Comparison of ENCODE assay signal across 8 cellular contexts in genomic region chr1:235160965-235161684, GRCh38. TPM values are rescaled to one million over a fixed set of nuclear protein-coding genes. Genes with fewer than 3 reads are reported as not detected.
DNase-seq lines count a peak whose midpoint lies in the region; ATAC-seq and TF ChIP-seq lines count a peak whose summit lies in the region.

TSS of gene RBM34 (minus strand) at chr1:235161250. CDS start at chr1:235161226, 24 bp downstream.

- no peaks in the 10 kb centered on the region for H3K27me3 Mint-ChIP-seq in CD4-positive, alpha-beta memory T cell
- no peaks in the 10 kb centered on the region for H3K27me3 Mint-ChIP-seq in activated CD4-positive, alpha-beta memory T cell treated with anti-CD3 and anti-CD28 coated beads for 36 hours

- peaks cover 50% of the 10 kb centered on the region for H3K4me1 ChIP-seq in CD4-positive, alpha-beta memory T cell (ENCODE audit: insufficient read depth, low read length)
- H3K4me1 ChIP-seq in right lobe of liver: peaks cover 0 to 13% (median 6%) of the 10 kb centered on the region in 4 donors

- CTCF ChIA-PET in CD4-positive, alpha-beta memory T cell (lab: Charles Lee; ENCODE audit: partially characterized antibody): interaction anchor here (0.8 to 1.4 kb wide), 7 partner anchors 14 to 255 kb away, joined by 3 to 6 read pairs (median 3); no protein-coding TSS in a partner anchor
- CTCF ChIA-PET in activated CD4-positive, alpha-beta memory T cell treated with anti-CD3 and anti-CD28 coated beads for 36 hours (lab: Charles Lee): interaction anchor here (0.6 to 1.6 kb wide), 9 partner anchors 22 to 255 kb away, joined by 3 to 9 read pairs (median 3); no protein-coding TSS in a partner anchor

- H3K27ac Mint-ChIP-seq in CD4-positive, alpha-beta memory T cell: peak within 1 kb of the TSS; percentile 95 to 99 (median 98)
- peak within 1 kb of the TSS; percentile 98 for H3K27ac Mint-ChIP-seq in activated CD4-positive, alpha-beta memory T cell treated with anti-CD3 and anti-CD28 coated beads for 36 hours

- peaks cover 15 to 30% (median 22%) of the 10 kb centered on the region in 4 donors for H3K4me1 Mint-ChIP-seq in CD4-positive, alpha-beta memory T cell
- peaks cover 15% of the 10 kb centered on the region for H3K4me1 Mint-ChIP-seq in activated CD4-positive, alpha-beta memory T cell treated with anti-CD3 and anti-CD28 coated beads for 36 hours (ENCODE audit: low read depth)

- peaks cover 25% of the 10 kb centered on the region for H3K36me3 ChIP-seq in CD4-positive, alpha-beta memory T cell (ENCODE audit: insufficient read depth, low read length)
- peaks cover 0 to 26% (median 0%) of the 10 kb centered on the region in 4 donors for H3K36me3 ChIP-seq in right lobe of liver

- peak within 1 kb of the TSS; percentile 92 for H3K27ac ChIP-seq in CD4-positive, alpha-beta memory T cell (ENCODE audit: low read depth, low read length)
- H3K27ac ChIP-seq in dorsolateral prefrontal cortex: peak within 1 kb of the TSS; percentile 2 to 97 (median 87)
- peak within 1 kb of the TSS; percentile 71 to 77 (median 75) for H3K27ac ChIP-seq in right lobe of liver

- ATAC-seq in GM19452 (IDR thresholded peaks at IDR 0.05; ENCODE audit: unreplicated experiment) (peak; percentile 90), right lobe of liver (peak; percentile 99 to 100 (median 99))

- DNase-seq in CD4-positive, alpha-beta memory T cell: peak; percentile 90 to 93 (median 91)
- peak; percentile 96 for DNase-seq in HK-2 (ENCODE audit: unreplicated experiment)
- DNase-seq in NCI-H82 treated with DMSO at 0.1 percent for 48 hours (lab: John Stamatoyannopoulos, UW; ENCODE audit: unreplicated experiment): peak; percentile 92
- DNase-seq in activated CD4-positive, alpha-beta memory T cell treated with anti-CD3 and anti-CD28 coated beads for 36 hours: peak; percentile 96
- DNase-seq in dorsolateral prefrontal cortex: peak; percentile 84 to 95 (median 90)
- peak; percentile 93 to 95 (median 94) for DNase-seq in right lobe of liver
- DNase-seq in stimulated activated CD4-positive, alpha-beta T cell treated with anti-CD3 and anti-CD28 coated beads, Interleukin-4, amount 100 ng/mL, for 24 hours: peak; percentile 94

- no peaks in the 10 kb centered on the region for H3K27me3 ChIP-seq in CD4-positive, alpha-beta memory T cell (ENCODE audit: insufficient read depth, low read length)
- H3K27me3 ChIP-seq in dorsolateral prefrontal cortex (no peaks in the 10 kb centered on the region), right lobe of liver (no peaks in the 10 kb centered on the region)

- peaks cover 7 to 16% of the 10 kb centered on the region in 2 donors for H3K36me3 Mint-ChIP-seq in CD4-positive, alpha-beta memory T cell
- H3K36me3 Mint-ChIP-seq in activated CD4-positive, alpha-beta memory T cell treated with anti-CD3 and anti-CD28 coated beads for 36 hours: peaks cover 22% of the 10 kb centered on the region

- peak within 1 kb of the TSS; percentile 79 to 80 for H3K4me3 ChIP-seq in CD4-positive, alpha-beta memory T cell (ENCODE audit: low read length in 2 of 2)
- peak within 1 kb of the TSS; percentile 62 to 98 (median 83) for H3K4me3 ChIP-seq in dorsolateral prefrontal cortex
- peak within 1 kb of the TSS; percentile 74 to 88 (median 79) for H3K4me3 ChIP-seq in right lobe of liver

- 0% methylated on average over 20 of the region's 50 CpGs for WGBS in right lobe of liver (ENCODE audit: insufficient coverage, low coverage, low lambda C conversion rate, missing lambda C conversion rate)

- TF ChIP-seq POLR2A in right lobe of liver (IDR thresholded peaks at IDR 0.05): peak; percentile 95

- POLR2A ChIA-PET in CD4-positive, alpha-beta memory T cell (lab: Charles Lee; ENCODE audit: partially characterized antibody): interaction anchor here (0.6 to 1.8 kb wide), 43 partner anchors 10 to 788 kb away, joined by 3 to 42 read pairs (median 4); partner anchors contain the start of genes ARID4B, B3GALNT2, COA6 and GGPS1
- POLR2A ChIA-PET in activated CD4-positive, alpha-beta memory T cell treated with anti-CD3 and anti-CD28 coated beads for 36 hours (lab: Charles Lee): interaction anchor here (0.6 to 2.0 kb wide), 10 partner anchors 15 to 343 kb away, joined by 3 to 16 read pairs (median 4); partner anchors contain the start of genes ARID4B, GGPS1 and TOMM20

- no peaks in the 10 kb centered on the region for H3K9me3 ChIP-seq in CD4-positive, alpha-beta memory T cell (ENCODE audit: control insufficient read depth in 1 of 2, low read length in 2 of 2)
- no peaks in the 10 kb centered on the region for H3K9me3 ChIP-seq in right lobe of liver

- TF ChIP-seq CTCF in dorsolateral prefrontal cortex (IDR thresholded peaks at IDR 0.05 in 54 of 56, conservative IDR thresholded peaks at IDR 0.05 in 2 of 56; ENCODE audit: low read depth in 1 of 56, partially characterized antibody in 56 of 56) (peak in 49 of 56 donors; percentile 6 to 65 (median 42)), right lobe of liver (IDR thresholded peaks at IDR 0.05) (peak in 3 of 4 donors; percentile 8 to 26 (median 14))

- H3K9me3 Mint-ChIP-seq in CD4-positive, alpha-beta memory T cell: peaks cover 0 to 2% (median 0%) of the 10 kb centered on the region in 8 donors
- peaks cover 5% of the 10 kb centered on the region for H3K9me3 Mint-ChIP-seq in activated CD4-positive, alpha-beta memory T cell treated with anti-CD3 and anti-CD28 coated beads for 36 hours

- intact Hi-C loops in CD4-positive, alpha-beta memory T cell (cut with micrococcal nuclease): loop anchor here (1.0 to 5.0 kb wide), 8 partner anchors 33 to 559 kb away; partner anchors contain the start of genes ARID4B, B3GALNT2, GGPS1 and TBCE
- intact Hi-C loops in activated CD4-positive, alpha-beta memory T cell treated with anti-CD3 and anti-CD28 coated beads for 36 hours (cut with micrococcal nuclease): loop anchor here (1.0 to 2.0 kb wide), 6 partner anchors 34 to 254 kb away; partner anchors contain the start of genes ARID4B, GGPS1 and TBCE
- intact Hi-C loops in dorsolateral prefrontal cortex (cut with DNase I): loop anchor here in 1 of 2 donors (1.0 to 10.0 kb wide), 3 partner anchors 33 to 254 kb away; partner anchors contain the start of genes ARID4B, GGPS1 and TOMM20
- intact Hi-C loops in right lobe of liver (cut with DNase I): no loop called here

- peak within 1 kb of the TSS; percentile 94 to 99 (median 98) for H3K4me3 Mint-ChIP-seq in CD4-positive, alpha-beta memory T cell
- H3K4me3 Mint-ChIP-seq in activated CD4-positive, alpha-beta memory T cell treated with anti-CD3 and anti-CD28 coated beads for 36 hours: peak within 1 kb of the TSS; percentile 95

RNA-seq across cellular contexts. Expression of gene RBM34, which starts in this region (rescaled TPM):
- total RNA-seq in CD4-positive, alpha-beta memory T cell: 100 to 1,000 TPM; 120 TPM
- polyA plus RNA-seq in CD4-positive, alpha-beta memory T cell: 10 to 100 TPM; 55.2 to 79.8 TPM
- 100 to 1,000 TPM; 108 to 120 TPM for total RNA-seq in activated CD4-positive, alpha-beta memory T cell treated with anti-CD3 and anti-CD28 coated beads for 36 hours
- total RNA-seq in dorsolateral prefrontal cortex (10 to 100 TPM; 32.7 to 73.0 (median 56.5) TPM), right lobe of liver (10 to 100 TPM; 16.6 to 37.7 (median 24.7) TPM)

Comparison
In these comparisons a context has a peak if more than half of its experiments do, and no peak if none do; other contexts are left out.
1. Peak in every context shown above with its lines: DNase-seq, ATAC-seq, H3K4me3 ChIP-seq and H3K27ac ChIP-seq.
2. intact Hi-C loops: an anchor here in CD4-positive, alpha-beta memory T cell (1.0 to 5.0 kb wide) and activated CD4-positive, alpha-beta memory T cell treated with anti-CD3 and anti-CD28 coated beads for 36 hours (1.0 to 2.0 kb wide); none called in right lobe of liver.